Comparison of ENCODE assay signal across 25 cellular contexts in the genomic region with DNA sequence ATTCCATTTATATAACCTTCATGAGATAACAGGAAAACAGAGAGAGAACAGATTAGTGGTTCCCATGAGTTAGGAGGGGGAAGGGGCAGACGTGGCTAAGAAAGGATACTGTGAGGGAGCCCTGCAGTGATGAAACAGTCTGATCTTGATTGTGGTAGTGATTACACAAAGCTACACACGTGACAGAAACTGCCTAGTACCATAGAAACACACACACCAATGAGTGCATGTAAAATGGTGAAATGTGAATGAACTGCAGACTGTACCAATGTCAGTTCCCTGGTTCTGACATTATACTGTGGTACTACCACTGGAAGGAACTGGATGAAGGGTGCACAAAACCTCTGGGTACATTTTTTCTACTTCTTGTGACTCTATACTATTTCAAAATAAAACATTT. TPM values are rescaled to one million over a fixed set of nuclear protein-coding genes. Genes with fewer than 3 reads are reported as not detected.
A peak's percentile ranks its signal among the peaks of the same experiment; 100 is the strongest.
DNase-seq lines count a peak whose midpoint lies in the region; ATAC-seq and TF ChIP-seq lines count a peak whose summit lies in the region.
"Had no signal": no experiment of that assay in that cellular context is flagged by ENCODE, and none has a peak within 500 bp of the region (broad histone marks: within the 10 kb centered on the region; RNA-seq: fewer than 3 reads in every experiment).

No MANE protein-coding gene starts in this region.

- H3K36me3 ChIP-seq in upper lobe of left lung = peaks cover 4 to 72% (median 33%) of the 10 kb centered on the region in 4 donors

- DNase-seq in activated CD8-positive, alpha-beta memory T cell treated with anti-CD3 and anti-CD28 coated beads for 24 hours = peak; percentile 15
- no peak for DNase-seq in activated CD8-positive, alpha-beta memory T cell treated with anti-CD3 and anti-CD28 coated beads, Interleukin-2, amount 50 U/mL, for 4 hours
- DNase-seq in OCI-M1 (lab: John Stamatoyannopoulos, UW) (peak; percentile 23), erythroblast (lab: John Stamatoyannopoulos, UW) (peak; percentile 24 to 36), upper lobe of left lung (no peak), NCI-H526 (lab: John Stamatoyannopoulos, UW) (no peak), NCI-H82 (lab: John Stamatoyannopoulos, UW) (no peak), LoVo (ENCODE audit: low spot score) (no peak)
- DNase-seq: activated CD4-positive, CD25-positive, alpha-beta regulatory T cell treated with anti-CD3 and anti-CD28 coated beads, Interleukin-2, amount 50 U/mL, for 72 hours; activated CD8-positive, alpha-beta T cell treated with anti-CD3 and anti-CD28 coated beads for 36 hours; activated naive CD4-positive, alpha-beta T cell treated with anti-CD3 and anti-CD28 coated beads, Interleukin-2, amount 10 ng/mL, durations not matched to agents 7 days and 5 days; activated T-cell treated with anti-CD3 and anti-CD28 coated beads, Interleukin-2, amount 50 U/mL, for 4 hours; DMS79; glutamatergic neuron; GOT3; KG1; NCI-H1048; NCI-H187; NCI-H2171 treated with DMSO at 0.1 percent for 48 hours; NCI-H524 treated with DMSO at 0.1 percent for 48 hours; stimulated activated naive CD8-positive, alpha-beta T cell treated with anti-CD3 and anti-CD28 coated beads, Interleukin-15, amount 100 ng/mL, for 72 hours; T-cell; tibial artery had no signal

- H3K27ac ChIP-seq in upper lobe of left lung = no peak overlapping the region
- H3K27ac ChIP-seq: 22Rv1, tibial artery had no signal

- TF ChIP-seq POLR2A in erythroblast (IDR thresholded peaks at IDR 0.05; ENCODE audit: low read length) (no peak), upper lobe of left lung (IDR thresholded peaks at IDR 0.05) (no peak)

- WGBS in upper lobe of left lung, 2 donors = 60 to 66% methylated on average over 2 of the region's 2 CpGs

- H3K27me3 ChIP-seq in upper lobe of left lung = no peaks in the 10 kb centered on the region
- H3K27me3 ChIP-seq: tibial artery had no signal

- no peak for TF ChIP-seq EP300 in upper lobe of left lung (IDR thresholded peaks at IDR 0.05)

- H3K4me3 ChIP-seq in upper lobe of left lung = no peak overlapping the region
- H3K4me3 ChIP-seq: tibial artery had no signal

- H3K9me3 ChIP-seq in upper lobe of left lung = no peaks in the 10 kb centered on the region
- H3K9me3 ChIP-seq: tibial artery had no signal

- H3K4me1 ChIP-seq in upper lobe of left lung = no peaks in the 10 kb centered on the region

- peak; percentile 53 to 54 for ATAC-seq in upper lobe of left lung (ENCODE audit: low FRiP score in 2 of 2)
- ATAC-seq: activated CD8-positive, alpha-beta T cell treated with anti-CD3 and anti-CD28 coated beads for 36 hours; activated T-cell treated with anti-CD3 and anti-CD28 coated beads, Interleukin-2, amount 50 U/mL, for 4 hours; Right ventricle myocardium inferior; stimulated activated naive CD8-positive, alpha-beta T cell treated with anti-CD3 and anti-CD28 coated beads, Interleukin-15, amount 100 ng/mL, for 72 hours; T-cell had no signal

- TF ChIP-seq CTCF in upper lobe of left lung (IDR thresholded peaks at IDR 0.05) = no peak

RNA-seq across cellular contexts. Expression of a gene that starts 36.9 kb away (rescaled TPM):
- 10 to 100 TPM; 12.0 to 51.3 (median 20.3) TPM for total RNA-seq in upper lobe of left lung

RNA-seq across cellular contexts. Expression of a gene that starts 38.5 kb away (rescaled TPM):
- total RNA-seq in upper lobe of left lung = 100 to 1,000 TPM in 1 of 6 donors, 10 to 100 TPM in 5; 29.3 to 101 (median 72.7) TPM

Comparison
In these comparisons a context has a peak if more than half of its experiments do, and no peak if none do; other contexts are left out.
1. DNase-seq: peak in activated CD8-positive, alpha-beta memory T cell treated with anti-CD3 and anti-CD28 coated beads for 24 hours (single experiment), OCI-M1 (single experiment) and erythroblast (2 of 2); none in activated CD8-positive, alpha-beta memory T cell treated with anti-CD3 and anti-CD28 coated beads, Interleukin-2, amount 50 U/mL, for 4 hours (single experiment), upper lobe of left lung (0 of 2), NCI-H526 (0 of 2), NCI-H82 (single experiment) and LoVo (single experiment).